21 cellular contexts compared by ENCODE assay signal in genomic region chr1:24968941-24969585, GRCh38. TPM values are rescaled to one million over a fixed set of nuclear protein-coding genes. Genes with fewer than 3 reads are reported as not detected.
A peak's percentile ranks its signal among the peaks of the same experiment; 100 is the strongest.
DNase-seq lines count a peak whose midpoint lies in the region; ATAC-seq, FAIRE-seq and TF ChIP-seq lines count a peak whose summit lies in the region.
"Had no signal": no experiment of that assay in that cellular context is flagged by ENCODE, and none has a peak within 500 bp of the region (broad histone marks: within the 10 kb centered on the region; RNA-seq: fewer than 3 reads in every experiment).

No MANE protein-coding gene starts in this region.

- DNase-seq in CD8-positive, alpha-beta T cell, result peak in 1 of 7 experiments; percentile 9
- DNase-seq in GM12892 (ENCODE audit: insufficient read length) (no peak), kidney (peak; percentile 41), Caco-2 (no peak), amniotic stem cell (lab: John Stamatoyannopoulos, UW) (no peak)
- no peak for DNase-seq in activated CD8-positive, alpha-beta T cell treated with anti-CD3 and anti-CD28 coated beads, Interleukin-2, amount 10 ng/mL, durations not matched to agents 7 days and 5 days
- DNase-seq in effector CD4-positive, alpha-beta T cell, result no peak
- DNase-seq: activated CD4-positive, alpha-beta memory T cell treated with anti-CD3 and anti-CD28 coated beads, Interleukin-2, amount 10 ng/mL, durations not matched to agents 7 days and 5 days; AML-193; effector memory CD4-positive, alpha-beta T cell; GF-D8; hippocampal formation; kidney glomerular epithelial cell; NCI-H187; NCI-H226 had no signal

- peak overlapping the region; percentile 60 for H3K4me3 Mint-ChIP-seq in CD8-positive, alpha-beta T cell
- peak overlapping the region; percentile 66 for H3K4me3 Mint-ChIP-seq in activated CD8-positive, alpha-beta T cell treated with anti-CD3 and anti-CD28 coated beads, Interleukin-2, amount 10 ng/mL, durations not matched to agents 7 days and 5 days
- no peak overlapping the region for H3K4me3 Mint-ChIP-seq in Caco-2 (ENCODE audit: unreplicated experiment)
- H3K4me3 Mint-ChIP-seq: activated CD4-positive, alpha-beta memory T cell treated with anti-CD3 and anti-CD28 coated beads, Interleukin-2, amount 10 ng/mL, durations not matched to agents 7 days and 5 days; GM23338; neural progenitor cell had no signal

- CTCF ChIA-PET in CD8-positive, alpha-beta T cell (lab: Charles Lee), result interaction anchor here (0.8 to 3.7 kb wide), 14 partner anchors 11 to 131 kb away, joined by 3 to 25 read pairs (median 6); partner anchors contain the start of gene RUNX3
- CTCF ChIA-PET in activated CD8-positive, alpha-beta T cell treated with anti-CD3 and anti-CD28 coated beads, Interleukin-2, amount 10 ng/mL, durations not matched to agents 7 days and 5 days (lab: Charles Lee), result interaction anchor here (0.8 to 7.0 kb wide), 14 partner anchors 17 to 131 kb away, joined by 3 to 59 read pairs (median 6); no protein-coding TSS in a partner anchor
- CTCF ChIA-PET in Caco-2 (lab: Charles Lee), result no interaction called here

- FAIRE-seq in GM12892 (lab: Jason Lieb, UNC) (peak; percentile 17), kidney (lab: Jason Lieb, UNC) (no peak)
- FAIRE-seq: RCC 7860 had no signal

- peaks cover 76% of the 10 kb centered on the region for H3K4me1 Mint-ChIP-seq in CD8-positive, alpha-beta T cell (ENCODE audit: low read depth)
- H3K4me1 Mint-ChIP-seq in activated CD8-positive, alpha-beta T cell treated with anti-CD3 and anti-CD28 coated beads, Interleukin-2, amount 10 ng/mL, durations not matched to agents 7 days and 5 days (ENCODE audit: low read depth), result peaks cover 85% of the 10 kb centered on the region
- no peaks in the 10 kb centered on the region for H3K4me1 Mint-ChIP-seq in Caco-2 (ENCODE audit: low read depth, unreplicated experiment)

- no peaks in the 10 kb centered on the region for H3K9me3 ChIP-seq in CD8-positive, alpha-beta T cell (ENCODE audit: low read length)
- H3K9me3 ChIP-seq in kidney (ENCODE audit: control insufficient read depth in 1 of 2, low read length in 2 of 2), result no peaks in the 10 kb centered on the region
- H3K9me3 ChIP-seq in Caco-2, result no peaks in the 10 kb centered on the region
- H3K9me3 ChIP-seq: thyroid gland had no signal

- no peaks in the 10 kb centered on the region for H3K36me3 ChIP-seq in CD8-positive, alpha-beta T cell (ENCODE audit: insufficient read depth, low read length)
- H3K36me3 ChIP-seq in kidney (ENCODE audit: control insufficient read depth in 1 of 2, insufficient read depth in 2 of 2, low read length in 2 of 2) (no peaks in the 10 kb centered on the region), Caco-2 (ENCODE audit: control insufficient read depth, insufficient read depth, low read length) (no peaks in the 10 kb centered on the region)
- H3K36me3 ChIP-seq: neural progenitor cell, thyroid gland had no signal

- no peaks in the 10 kb centered on the region for H3K9me3 Mint-ChIP-seq in CD8-positive, alpha-beta T cell
- H3K9me3 Mint-ChIP-seq in activated CD8-positive, alpha-beta T cell treated with anti-CD3 and anti-CD28 coated beads, Interleukin-2, amount 10 ng/mL, durations not matched to agents 7 days and 5 days (ENCODE audit: insufficient read depth), result peaks cover 2% of the 10 kb centered on the region
- H3K9me3 Mint-ChIP-seq in Caco-2 (ENCODE audit: unreplicated experiment), result peaks cover 2% of the 10 kb centered on the region
- H3K9me3 Mint-ChIP-seq: GM23338 had no signal

- intact Hi-C loops in CD8-positive, alpha-beta T cell (cut with DNase I, micrococcal nuclease), result loop anchor here in 1 of 2 experiments (5.0 kb wide), 1 partner anchor 57 kb away; no protein-coding TSS in a partner anchor
- intact Hi-C loops in kidney (cut with DNase I) (no loop called here), Caco-2 (cut with micrococcal nuclease; ENCODE audit: unreplicated experiment) (no loop called here)

- no peaks in the 10 kb centered on the region for H3K27me3 ChIP-seq in CD8-positive, alpha-beta T cell (ENCODE audit: insufficient read depth, low read length)
- H3K27me3 ChIP-seq in Caco-2 (replicated peaks; ENCODE audit: control insufficient read depth, insufficient read depth, low read length), result no peaks in the 10 kb centered on the region
- H3K27me3 ChIP-seq: neural progenitor cell, thyroid gland had no signal

- TF ChIP-seq CTCF in CD8-positive, alpha-beta T cell (IDR thresholded peaks at IDR 0.05), result no peak
- TF ChIP-seq CTCF in kidney (IDR thresholded peaks at IDR 0.05; ENCODE audit: borderline replicate concordance, extremely low read depth, insufficient read depth), result no peak
- no peak for TF ChIP-seq CTCF in Caco-2 (IDR thresholded peaks at IDR 0.05; ENCODE audit: insufficient read depth in 1 of 2, low read depth in 1 of 2, low read length in 1 of 2, severe bottlenecking in 1 of 2, unreplicated experiment in 1 of 2)

- no peak overlapping the region for H3K27ac ChIP-seq in CD8-positive, alpha-beta T cell (ENCODE audit: low read depth, low read length)
- no peak overlapping the region for H3K27ac ChIP-seq in kidney (ENCODE audit: low read depth in 2 of 2, low read length in 2 of 2)
- H3K27ac ChIP-seq: neural progenitor cell, thyroid gland had no signal

- no peaks in the 10 kb centered on the region for H3K27me3 Mint-ChIP-seq in CD8-positive, alpha-beta T cell (ENCODE audit: low read depth)
- H3K27me3 Mint-ChIP-seq in activated CD8-positive, alpha-beta T cell treated with anti-CD3 and anti-CD28 coated beads, Interleukin-2, amount 10 ng/mL, durations not matched to agents 7 days and 5 days (ENCODE audit: low read depth), result no peaks in the 10 kb centered on the region
- H3K27me3 Mint-ChIP-seq in Caco-2 (ENCODE audit: insufficient read depth, unreplicated experiment), result no peaks in the 10 kb centered on the region
- H3K27me3 Mint-ChIP-seq: activated CD4-positive, alpha-beta memory T cell treated with anti-CD3 and anti-CD28 coated beads, Interleukin-2, amount 10 ng/mL, durations not matched to agents 7 days and 5 days; IgD-negative memory B cell had no signal

- no peak overlapping the region for H3K9ac ChIP-seq in kidney (ENCODE audit: low read length in 2 of 2)
- H3K9ac ChIP-seq: neural progenitor cell had no signal

- peaks cover 77% of the 10 kb centered on the region for H3K4me1 ChIP-seq in CD8-positive, alpha-beta T cell (ENCODE audit: insufficient read depth, low read length)
- H3K4me1 ChIP-seq in kidney (ENCODE audit: control insufficient read depth in 1 of 2, insufficient read depth in 1 of 2, low read depth in 1 of 2, low read length in 2 of 2) (no peaks in the 10 kb centered on the region), Caco-2 (no peaks in the 10 kb centered on the region)
- H3K4me1 ChIP-seq: thyroid gland had no signal

- peak overlapping the region; percentile 49 for H3K27ac Mint-ChIP-seq in CD8-positive, alpha-beta T cell
- H3K27ac Mint-ChIP-seq in activated CD8-positive, alpha-beta T cell treated with anti-CD3 and anti-CD28 coated beads, Interleukin-2, amount 10 ng/mL, durations not matched to agents 7 days and 5 days, result peak overlapping the region; percentile 90
- no peak overlapping the region for H3K27ac Mint-ChIP-seq in Caco-2 (ENCODE audit: unreplicated experiment)
- H3K27ac Mint-ChIP-seq: GM23338 had no signal

- no peaks in the 10 kb centered on the region for H3K36me3 Mint-ChIP-seq in CD8-positive, alpha-beta T cell
- peaks cover 16% of the 10 kb centered on the region for H3K36me3 Mint-ChIP-seq in activated CD8-positive, alpha-beta T cell treated with anti-CD3 and anti-CD28 coated beads, Interleukin-2, amount 10 ng/mL, durations not matched to agents 7 days and 5 days (ENCODE audit: low read depth)
- no peaks in the 10 kb centered on the region for H3K36me3 Mint-ChIP-seq in Caco-2 (ENCODE audit: insufficient read depth, unreplicated experiment)
- H3K36me3 Mint-ChIP-seq: IgD-negative memory B cell, neural progenitor cell had no signal

- POLR2A ChIA-PET in CD8-positive, alpha-beta T cell (lab: Charles Lee), result interaction anchor here (1.1 to 1.4 kb wide), 4 partner anchors 9 to 42 kb away, joined by 3 to 4 read pairs (median 4); no protein-coding TSS in a partner anchor
- POLR2A ChIA-PET in activated CD8-positive, alpha-beta T cell treated with anti-CD3 and anti-CD28 coated beads, Interleukin-2, amount 10 ng/mL, durations not matched to agents 7 days and 5 days (lab: Charles Lee), result interaction anchor here (0.6 to 4.7 kb wide), 13 partner anchors 10 to 264 kb away, joined by 3 to 29 read pairs (median 6); no protein-coding TSS in a partner anchor
- POLR2A ChIA-PET in Caco-2 (lab: Charles Lee), result no interaction called here

- no TSS peak for BruUV-seq in Caco-2 (replicated peaks; lab: Mats Ljungman, UMichigan)

- no peak for ATAC-seq in CD8-positive, alpha-beta T cell
- no peak for ATAC-seq in activated CD8-positive, alpha-beta T cell treated with anti-CD3 and anti-CD28 coated beads, Interleukin-2, amount 10 ng/mL, durations not matched to agents 7 days and 5 days
- ATAC-seq in GM18873 (IDR thresholded peaks at IDR 0.05; ENCODE audit: low FRiP score, unreplicated experiment), result no peak

- TF ChIP-seq POLR2A in GM12892 (IDR thresholded peaks at IDR 0.05; ENCODE audit: low read depth, low read length), result no peak

- H3K4me3 ChIP-seq in CD8-positive, alpha-beta T cell (ENCODE audit: low read depth, low read length), result no peak overlapping the region
- H3K4me3 ChIP-seq in kidney (ENCODE audit: low read length in 2 of 2) (no peak overlapping the region), Caco-2 (ENCODE audit: low read depth, low read length) (no peak overlapping the region)
- H3K4me3 ChIP-seq: GM23338, neural progenitor cell, thyroid gland had no signal

RNA-seq across cellular contexts. Expression of gene RUNX3, which starts 39.0 kb away (rescaled TPM):
- 100 to 1,000 TPM; 423 to 424 TPM for total RNA-seq in CD8-positive, alpha-beta T cell
- 38.6 TPM for polyA plus RNA-seq in GM12892 (2012; ENCODE audit: missing spikeins)
- total RNA-seq in activated CD8-positive, alpha-beta T cell treated with anti-CD3 and anti-CD28 coated beads, Interleukin-2, amount 10 ng/mL, durations not matched to agents 7 days and 5 days, result 100 to 1,000 TPM; 144 to 147 TPM
- total RNA-seq in kidney, result 7.9 TPM
- polyA plus RNA-seq in kidney (ENCODE audit: insufficient read depth, low read depth, low replicate concordance), result 0.47 TPM
- total RNA-seq in Caco-2 (2022), result 1.1 and 1.6 TPM in 2 replicates

Comparison
In these comparisons a context has a peak if more than half of its experiments do, and no peak if none do; other contexts are left out.
1. RNA of gene RUNX3, which starts 39.0 kb away (total RNA-seq): 423 to 424 TPM in CD8-positive, alpha-beta T cell and 144 to 147 TPM in activated CD8-positive, alpha-beta T cell treated with anti-CD3 and anti-CD28 coated beads, Interleukin-2, amount 10 ng/mL, durations not matched to agents 7 days and 5 days; 7.9 TPM in kidney (single experiment) and 1.1 to 1.6 TPM in Caco-2; every median in the first group is over 10 times any median in the second.